21 cellular contexts compared by ENCODE assay signal in genomic region chr20:38211200-38212097, GRCh38. TPM values are rescaled to one million over a fixed set of nuclear protein-coding genes. Genes with fewer than 3 reads are reported as not detected.
A peak's percentile ranks its signal among the peaks of the same experiment; 100 is the strongest.
DNase-seq lines count a peak whose midpoint lies in the region; ATAC-seq and TF ChIP-seq lines count a peak whose summit lies in the region.
"Had no signal": no experiment of that assay in that cellular context is flagged by ENCODE, and none has a peak within 500 bp of the region (broad histone marks: within the 10 kb centered on the region; RNA-seq: fewer than 3 reads in every experiment).

No MANE protein-coding gene starts in this region.

- ATAC-seq in stimulated activated naive CD8-positive, alpha-beta T cell treated with anti-CD3 and anti-CD28 coated beads, Interleukin-15, amount 100 ng/mL, for 72 hours, result no peak
- no peak for ATAC-seq in stimulated activated naive CD8-positive, alpha-beta T cell treated with anti-CD3 and anti-CD28 coated beads, Interleukin-15, Interleukin-2, amounts not matched to agents 100 U/mL and 50 U/mL, for 24 hours
- ATAC-seq in aorta (ENCODE audit: low FRiP score) (peak; percentile 39), GM21423 (IDR thresholded peaks at IDR 0.05; ENCODE audit: unreplicated experiment) (no peak)
- ATAC-seq: effector memory CD8-positive, alpha-beta T cell; T-helper 17 cell had no signal

- no peaks in the 10 kb centered on the region for H3K9me3 ChIP-seq in aorta (ENCODE audit: control insufficient read depth, low read length)
- H3K9me3 ChIP-seq: breast epithelium had no signal

- H3K36me3 ChIP-seq in aorta (ENCODE audit: control insufficient read depth in 1 of 2, insufficient read depth in 2 of 2, low read length in 1 of 2), result no peaks in the 10 kb centered on the region
- H3K36me3 ChIP-seq: breast epithelium had no signal

- 38 to 42% methylated on average over 9 of the region's 9 CpGs for WGBS in aorta, 2 donors

- H3K4me3 ChIP-seq in aorta (ENCODE audit: low read length in 2 of 2), result no peak overlapping the region
- H3K4me3 ChIP-seq: breast epithelium, lung had no signal

- TF ChIP-seq CTCF in GM20000 (IDR thresholded peaks at IDR 0.05; ENCODE audit: extremely low read depth, missing control alignments), result no peak

- no peaks in the 10 kb centered on the region for H3K27me3 ChIP-seq in aorta (ENCODE audit: control insufficient read depth in 1 of 2, insufficient read depth in 2 of 2, low read length in 1 of 2)
- H3K27me3 ChIP-seq: breast epithelium had no signal

- H3K27ac Mint-ChIP-seq in stimulated activated naive CD8-positive, alpha-beta T cell treated with anti-CD3 and anti-CD28 coated beads, Interleukin-15, amount 100 ng/mL, for 72 hours, result peak overlapping the region; percentile 40 to 82
- H3K27ac Mint-ChIP-seq: activated naive CD4-positive, alpha-beta T cell treated with anti-CD3 and anti-CD28 coated beads, Interleukin-2, amount 10 ng/mL, durations not matched to agents 7 days and 5 days; CD4-positive, alpha-beta T cell; effector memory CD8-positive, alpha-beta T cell; nephron progenitor cell; T-helper 17 cell had no signal

- no peaks in the 10 kb centered on the region for H3K4me1 Mint-ChIP-seq in stimulated activated naive CD8-positive, alpha-beta T cell treated with anti-CD3 and anti-CD28 coated beads, Interleukin-15, amount 100 ng/mL, for 72 hours
- H3K4me1 Mint-ChIP-seq: activated naive CD4-positive, alpha-beta T cell treated with anti-CD3 and anti-CD28 coated beads, Interleukin-2, amount 10 ng/mL, durations not matched to agents 7 days and 5 days; T-helper 17 cell had no signal

- intact Hi-C loops in aorta (cut with DNase I), result loop anchor here (2.0 to 10.0 kb wide), 2 partner anchors 21 to 307 kb away; partner anchors contain the start of gene VSTM2L (in 1 of the 2)

- peak overlapping the region in 1 of 2 donors; percentile 37 for H3K27ac ChIP-seq in aorta (ENCODE audit: low read depth in 1 of 2, low read length in 2 of 2)
- H3K27ac ChIP-seq: breast epithelium had no signal

- DNase-seq in stimulated activated naive CD8-positive, alpha-beta T cell treated with anti-CD3 and anti-CD28 coated beads, Interleukin-15, amount 100 ng/mL, for 72 hours, result no peak
- no peak for DNase-seq in stimulated activated naive CD8-positive, alpha-beta T cell treated with anti-CD3 and anti-CD28 coated beads, Interleukin-15, Interleukin-2, amounts not matched to agents 100 U/mL and 50 U/mL, for 24 hours
- peak; percentile 79 for DNase-seq in fibroblast of gingiva (ENCODE audit: low read depth)
- peak; percentile 26 for DNase-seq in middle frontal gyrus (ENCODE audit: extremely low spot score, low spot score)
- DNase-seq in aorta, result peak in 1 of 2 donors; percentile 74
- DNase-seq in GM20000 (ENCODE audit: low spot score), result no peak
- DNase-seq in NCI-H2107 (lab: John Stamatoyannopoulos, UW), result no peak
- DNase-seq: activated CD4-positive, alpha-beta T cell treated with anti-CD3 and anti-CD28 coated beads for 1 hour; activated naive CD4-positive, alpha-beta T cell treated with anti-CD3 and anti-CD28 coated beads, Interleukin-2, amount 10 ng/mL, durations not matched to agents 7 days and 5 days; CD4-positive, alpha-beta T cell; effector memory CD8-positive, alpha-beta T cell; NCI-H2081 treated with DMSO at 0.1 percent for 48 hours; NCI-H82; nephron progenitor cell; SHP77; stimulated activated CD4-positive, alpha-beta T cell treated with anti-CD3 and anti-CD28 coated beads, Interleukin-4, amount 100 ng/mL, for 4 hours; T-helper 17 cell had no signal

- no peaks in the 10 kb centered on the region for H3K4me1 ChIP-seq in aorta (ENCODE audit: control insufficient read depth in 1 of 2, insufficient read depth in 2 of 2, low read length in 2 of 2)
- H3K4me1 ChIP-seq: breast epithelium had no signal

- no peak overlapping the region for H3K4me3 Mint-ChIP-seq in stimulated activated naive CD8-positive, alpha-beta T cell treated with anti-CD3 and anti-CD28 coated beads, Interleukin-15, amount 100 ng/mL, for 72 hours
- H3K4me3 Mint-ChIP-seq: activated naive CD4-positive, alpha-beta T cell treated with anti-CD3 and anti-CD28 coated beads, Interleukin-2, amount 10 ng/mL, durations not matched to agents 7 days and 5 days; CD4-positive, alpha-beta T cell; effector memory CD8-positive, alpha-beta T cell; nephron progenitor cell; T-helper 17 cell had no signal

- H3K27me3 Mint-ChIP-seq in stimulated activated naive CD8-positive, alpha-beta T cell treated with anti-CD3 and anti-CD28 coated beads, Interleukin-15, amount 100 ng/mL, for 72 hours, result peaks cover 36% of the 10 kb centered on the region

- no peaks in the 10 kb centered on the region for H3K9me3 Mint-ChIP-seq in stimulated activated naive CD8-positive, alpha-beta T cell treated with anti-CD3 and anti-CD28 coated beads, Interleukin-15, amount 100 ng/mL, for 72 hours
- H3K9me3 Mint-ChIP-seq: activated naive CD4-positive, alpha-beta T cell treated with anti-CD3 and anti-CD28 coated beads, Interleukin-2, amount 10 ng/mL, durations not matched to agents 7 days and 5 days; CD4-positive, alpha-beta T cell; effector memory CD8-positive, alpha-beta T cell had no signal

RNA-seq across cellular contexts. Expression of gene TGM2, which starts 46.4 kb away (rescaled TPM):
- 100 to 1,000 TPM; 449 to 561 TPM for total RNA-seq in aorta
- 100 to 1,000 TPM in 1 of 2 donors, 10 to 100 TPM in 1; 44.2 to 193 TPM for polyA plus RNA-seq in aorta

RNA-seq across cellular contexts. Expression of gene KIAA1755, which starts 49.1 kb away (rescaled TPM):
- 10 to 100 TPM in 1 of 2 donors, 1 to 10 TPM in 1; 9.3 to 46.4 TPM for total RNA-seq in aorta
- polyA plus RNA-seq in aorta, result 10 to 100 TPM in 1 of 2 donors, 1 to 10 TPM in 1; 2.0 to 31.9 TPM
- total RNA-seq: CD4-positive, alpha-beta T cell; H1; T-helper 17 cell had no signal

Comparison
In these comparisons a context has a peak if more than half of its experiments do, and no peak if none do; other contexts are left out.
1. DNase-seq: peak in fibroblast of gingiva (single experiment) and middle frontal gyrus (single experiment); none in stimulated activated naive CD8-positive, alpha-beta T cell treated with anti-CD3 and anti-CD28 coated beads, Interleukin-15, amount 100 ng/mL, for 72 hours (0 of 2), stimulated activated naive CD8-positive, alpha-beta T cell treated with anti-CD3 and anti-CD28 coated beads, Interleukin-15, Interleukin-2, amounts not matched to agents 100 U/mL and 50 U/mL, for 24 hours (single experiment), GM20000 (single experiment) and NCI-H2107 (single experiment).